ENCODE assay signal across 44 cellular contexts in the genomic region with DNA sequence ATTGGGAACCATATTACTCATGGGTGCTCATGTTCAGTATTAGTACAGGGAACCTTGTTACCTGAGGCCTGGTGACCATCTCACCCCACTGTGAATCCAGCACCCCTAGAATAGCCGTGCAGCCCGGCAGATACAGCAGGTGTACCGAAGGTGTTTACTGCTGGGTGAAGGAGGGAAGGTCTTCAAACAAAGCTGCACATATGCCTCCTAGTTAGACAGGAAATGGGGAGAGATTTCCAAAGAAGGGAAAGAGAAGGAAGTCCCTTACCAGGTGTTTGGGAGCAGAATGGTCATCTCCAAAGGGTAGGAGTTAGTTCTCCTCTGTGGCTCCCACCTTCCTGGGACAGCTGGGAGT. TPM values are rescaled to one million over a fixed set of nuclear protein-coding genes. Genes with fewer than 3 reads are reported as not detected.
"Had no signal": no experiment of that assay in that cellular context is flagged by ENCODE, and none has a peak within 500 bp of the region (broad histone marks: within the 10 kb centered on the region; RNA-seq: fewer than 3 reads in every experiment).

No MANE protein-coding gene starts in this region.

- H3K4me1 Mint-ChIP-seq: activated naive CD4-positive, alpha-beta T cell treated with anti-CD3 and anti-CD28 coated beads, Interleukin-2, amount 10 ng/mL, durations not matched to agents 7 days and 5 days; activated naive CD4-positive, alpha-beta T cell treated with anti-CD3 and anti-CD28 coated beads, Interleukin-2, amount 50 U/mL, for 24 hours; activated naive CD8-positive, alpha-beta T cell treated with anti-CD3 and anti-CD28 coated beads for 36 hours; activated naive CD8-positive, alpha-beta T cell treated with anti-CD3 and anti-CD28 coated beads, Interleukin-2, amount 10 ng/mL, durations not matched to agents 7 days and 5 days; activated naive CD8-positive, alpha-beta T cell treated with anti-CD3 and anti-CD28 coated beads, Interleukin-2, amount 50 U/mL, for 24 hours; activated T-helper 17 cell treated with anti-CD3 and anti-CD28 coated beads, Interleukin-2, amount 50 U/mL, for 72 hours; brain; central memory CD8-positive, alpha-beta T cell had no signal

- DNase-seq: activated effector memory CD4-positive, alpha-beta T cell treated with anti-CD3 and anti-CD28 coated beads, Interleukin-2, amount 50 U/mL, for 16 hours; activated effector memory CD4-positive, alpha-beta T cell treated with Interleukin-2 at 50 U/mL for 16 hours; activated gamma-delta T cell; activated gamma-delta T cell treated with Interleukin-2 at 50 U/mL for 16 hours; activated naive CD4-positive, alpha-beta T cell; activated naive CD4-positive, alpha-beta T cell treated with anti-CD3 and anti-CD28 coated beads for 36 hours; activated naive CD4-positive, alpha-beta T cell treated with anti-CD3 and anti-CD28 coated beads, Interleukin-2, amount 10 ng/mL, durations not matched to agents 7 days and 5 days; activated naive CD4-positive, alpha-beta T cell treated with anti-CD3 and anti-CD28 coated beads, Interleukin-2, amount 50 U/mL, for 16 hours; activated naive CD4-positive, alpha-beta T cell treated with Interleukin-2 at 50 U/mL for 16 hours; activated naive CD8-positive, alpha-beta T cell treated with anti-CD3 and anti-CD28 coated beads for 36 hours; activated naive CD8-positive, alpha-beta T cell treated with anti-CD3 and anti-CD28 coated beads, Interleukin-2, amount 10 ng/mL, durations not matched to agents 7 days and 5 days; activated naive CD8-positive, alpha-beta T cell treated with anti-CD3 and anti-CD28 coated beads, Interleukin-2, amount 50 U/mL, for 24 hours; activated T-cell treated with anti-CD3 and anti-CD28 coated beads for 4 hours; activated T-cell treated with anti-CD3 and anti-CD28 coated beads, Interleukin-2, amount 50 U/mL, for 1 hour; activated T-cell treated with anti-CD3 and anti-CD28 coated beads, Interleukin-2, amount 50 U/mL, for 24 hours; activated T-cell treated with anti-CD3 and anti-CD28 coated beads, Interleukin-2, amount 50 U/mL, for 4 hours; activated T-cell treated with anti-CD3 and anti-CD28 coated beads, Interleukin-2, amount 50 U/mL, for 48 hours; activated T-cell treated with anti-CD3 and anti-CD28 coated beads, Interleukin-2, amount 50 U/mL, for 72 hours; adrenal gland; amniotic stem cell; amygdala; anterior cingulate cortex; aorta; body of pancreas; brain microvascular endothelial cell; caudate nucleus; central memory CD4-positive, alpha-beta T cell; cerebellar nuclear complex had no signal

- H3K27ac Mint-ChIP-seq: activated naive CD4-positive, alpha-beta T cell treated with anti-CD3 and anti-CD28 coated beads for 36 hours; activated naive CD4-positive, alpha-beta T cell treated with anti-CD3 and anti-CD28 coated beads, Interleukin-2, amount 10 ng/mL, durations not matched to agents 7 days and 5 days; activated naive CD4-positive, alpha-beta T cell treated with anti-CD3 and anti-CD28 coated beads, Interleukin-2, amount 50 U/mL, for 24 hours; activated naive CD8-positive, alpha-beta T cell; activated naive CD8-positive, alpha-beta T cell treated with anti-CD3 and anti-CD28 coated beads for 36 hours; activated naive CD8-positive, alpha-beta T cell treated with anti-CD3 and anti-CD28 coated beads, Interleukin-2, amount 10 ng/mL, durations not matched to agents 7 days and 5 days; activated naive CD8-positive, alpha-beta T cell treated with anti-CD3 and anti-CD28 coated beads, Interleukin-2, amount 50 U/mL, for 24 hours; activated T-cell treated with anti-CD3 and anti-CD28 coated beads, Interleukin-2, amount 50 U/mL, for 24 hours; activated T-cell treated with anti-CD3 and anti-CD28 coated beads, Interleukin-2, amount 50 U/mL, for 72 hours; activated T-helper 1 cell treated with anti-CD3 and anti-CD28 coated beads, Interleukin-12 subunit alpha, Interleukin-12 subunit beta, Interleukin-2, Interleukin-4 antibody, amounts not matched to agents 30 ng/mL and 10 ng/mL and 1 ng/mL, durations not matched to agents 14 hours and 24 hours and 36 hours; activated T-helper 17 cell treated with anti-CD3 and anti-CD28 coated beads, Interleukin-2, amount 50 U/mL, for 72 hours; activated T-helper 2 cell treated with anti-CD3 and anti-CD28 coated beads, Interferon-gamma antibody, Interleukin-2, Interleukin-4, amounts not matched to agents 10 μg/mL and 5 μg/mL and 100 μg/mL, durations not matched to agents 14 hours and 24 hours and 36 hours; brain had no signal

- H3K27me3 Mint-ChIP-seq: activated naive CD4-positive, alpha-beta T cell treated with anti-CD3 and anti-CD28 coated beads, Interleukin-2, amount 10 ng/mL, durations not matched to agents 7 days and 5 days; activated naive CD8-positive, alpha-beta T cell; activated naive CD8-positive, alpha-beta T cell treated with anti-CD3 and anti-CD28 coated beads for 36 hours had no signal

- H3K27me3 ChIP-seq: adrenal gland, ascending aorta, body of pancreas, brain microvascular endothelial cell, breast epithelium, cardiac muscle cell had no signal

- H3K9me3 ChIP-seq: adrenal gland, ascending aorta, body of pancreas, breast epithelium had no signal

- H3K27ac ChIP-seq: adrenal gland, ascending aorta, body of pancreas, brain microvascular endothelial cell, breast epithelium, cardiac muscle cell had no signal

- H3K36me3 ChIP-seq: adrenal gland, ascending aorta, brain microvascular endothelial cell, breast epithelium, cardiac muscle cell had no signal

- H3K36me3 Mint-ChIP-seq: activated naive CD4-positive, alpha-beta T cell treated with anti-CD3 and anti-CD28 coated beads, Interleukin-2, amount 10 ng/mL, durations not matched to agents 7 days and 5 days; activated naive CD4-positive, alpha-beta T cell treated with anti-CD3 and anti-CD28 coated beads, Interleukin-2, amount 50 U/mL, for 24 hours; activated naive CD4-positive, alpha-beta T cell treated with anti-CD3 and anti-CD28 coated beads, Interleukin-2, amount 50 U/mL, for 72 hours; activated naive CD8-positive, alpha-beta T cell; activated naive CD8-positive, alpha-beta T cell treated with anti-CD3 and anti-CD28 coated beads for 36 hours; activated naive CD8-positive, alpha-beta T cell treated with anti-CD3 and anti-CD28 coated beads, Interleukin-2, amount 10 ng/mL, durations not matched to agents 7 days and 5 days; brain had no signal

- ATAC-seq: activated naive CD4-positive, alpha-beta T cell treated with anti-CD3 and anti-CD28 coated beads, Interleukin-2, amount 50 U/mL, for 72 hours; activated naive CD8-positive, alpha-beta T cell treated with anti-CD3 and anti-CD28 coated beads, Interleukin-2, amount 50 U/mL, for 24 hours; activated T-cell treated with anti-CD3 and anti-CD28 coated beads, Interleukin-2, amount 50 U/mL, for 4 hours; activated T-cell treated with anti-CD3 and anti-CD28 coated beads, Interleukin-2, amount 50 U/mL, for 72 hours; activated T-helper 17 cell treated with anti-CD3 and anti-CD28 coated beads, Interleukin-2, amount 50 U/mL, for 72 hours; body of pancreas had no signal

- H3K4me1 ChIP-seq: adrenal gland, ascending aorta, body of pancreas, breast epithelium had no signal

- H3K4me3 ChIP-seq: adrenal gland, ascending aorta, body of pancreas, breast epithelium, cardiac muscle cell had no signal

- H3K4me3 Mint-ChIP-seq: activated naive CD4-positive, alpha-beta T cell treated with anti-CD3 and anti-CD28 coated beads for 36 hours; activated naive CD4-positive, alpha-beta T cell treated with anti-CD3 and anti-CD28 coated beads, Interleukin-2, amount 10 ng/mL, durations not matched to agents 7 days and 5 days; activated naive CD4-positive, alpha-beta T cell treated with anti-CD3 and anti-CD28 coated beads, Interleukin-2, amount 50 U/mL, for 24 hours; activated naive CD8-positive, alpha-beta T cell; activated naive CD8-positive, alpha-beta T cell treated with anti-CD3 and anti-CD28 coated beads for 36 hours; activated naive CD8-positive, alpha-beta T cell treated with anti-CD3 and anti-CD28 coated beads, Interleukin-2, amount 10 ng/mL, durations not matched to agents 7 days and 5 days; activated naive CD8-positive, alpha-beta T cell treated with anti-CD3 and anti-CD28 coated beads, Interleukin-2, amount 50 U/mL, for 24 hours; activated T-cell treated with anti-CD3 and anti-CD28 coated beads, Interleukin-2, amount 50 U/mL, for 24 hours; activated T-cell treated with anti-CD3 and anti-CD28 coated beads, Interleukin-2, amount 50 U/mL, for 4 hours; activated T-cell treated with anti-CD3 and anti-CD28 coated beads, Interleukin-2, amount 50 U/mL, for 72 hours; activated T-helper 1 cell treated with anti-CD3 and anti-CD28 coated beads, Interleukin-12 subunit alpha, Interleukin-12 subunit beta, Interleukin-2, Interleukin-4 antibody, amounts not matched to agents 30 ng/mL and 10 ng/mL and 1 ng/mL, durations not matched to agents 14 hours and 24 hours and 36 hours; activated T-helper 17 cell treated with anti-CD3 and anti-CD28 coated beads, Interleukin-2, amount 50 U/mL, for 72 hours; brain; central memory CD8-positive, alpha-beta T cell had no signal

- H3K9me3 Mint-ChIP-seq: activated naive CD4-positive, alpha-beta T cell treated with anti-CD3 and anti-CD28 coated beads for 36 hours; activated naive CD4-positive, alpha-beta T cell treated with anti-CD3 and anti-CD28 coated beads, Interleukin-2, amount 10 ng/mL, durations not matched to agents 7 days and 5 days; activated naive CD4-positive, alpha-beta T cell treated with anti-CD3 and anti-CD28 coated beads, Interleukin-2, amount 50 U/mL, for 24 hours; activated naive CD4-positive, alpha-beta T cell treated with anti-CD3 and anti-CD28 coated beads, Interleukin-2, amount 50 U/mL, for 72 hours; activated naive CD8-positive, alpha-beta T cell treated with anti-CD3 and anti-CD28 coated beads for 36 hours; activated naive CD8-positive, alpha-beta T cell treated with anti-CD3 and anti-CD28 coated beads, Interleukin-2, amount 10 ng/mL, durations not matched to agents 7 days and 5 days; activated naive CD8-positive, alpha-beta T cell treated with anti-CD3 and anti-CD28 coated beads, Interleukin-2, amount 50 U/mL, for 24 hours; activated T-cell treated with anti-CD3 and anti-CD28 coated beads, Interleukin-2, amount 50 U/mL, for 24 hours; activated T-cell treated with anti-CD3 and anti-CD28 coated beads, Interleukin-2, amount 50 U/mL, for 4 hours; activated T-cell treated with anti-CD3 and anti-CD28 coated beads, Interleukin-2, amount 50 U/mL, for 72 hours; activated T-helper 1 cell treated with anti-CD3 and anti-CD28 coated beads, Interleukin-12 subunit alpha, Interleukin-12 subunit beta, Interleukin-2, Interleukin-4 antibody, amounts not matched to agents 30 ng/mL and 10 ng/mL and 1 ng/mL, durations not matched to agents 14 hours and 24 hours and 36 hours; activated T-helper 2 cell treated with anti-CD3 and anti-CD28 coated beads, Interferon-gamma antibody, Interleukin-2, Interleukin-4, amounts not matched to agents 10 μg/mL and 5 μg/mL and 100 μg/mL, durations not matched to agents 14 hours and 24 hours and 36 hours; brain; central memory CD8-positive, alpha-beta T cell had no signal

RNA-seq across cellular contexts. Expression of a gene that starts 2.4 kb away (rescaled TPM):
- total RNA-seq: activated naive CD4-positive, alpha-beta T cell treated with anti-CD3 and anti-CD28 coated beads for 36 hours; activated naive CD4-positive, alpha-beta T cell treated with anti-CD3 and anti-CD28 coated beads, Interleukin-2, amount 50 U/mL, for 72 hours; activated naive CD8-positive, alpha-beta T cell treated with anti-CD3 and anti-CD28 coated beads for 36 hours; activated naive CD8-positive, alpha-beta T cell treated with anti-CD3 and anti-CD28 coated beads, Interleukin-2, amount 10 ng/mL, durations not matched to agents 7 days and 5 days; activated T-cell treated with anti-CD3 and anti-CD28 coated beads, Interleukin-2, amount 50 U/mL, for 4 hours; activated T-cell treated with anti-CD3 and anti-CD28 coated beads, Interleukin-2, amount 50 U/mL, for 72 hours; activated T-helper 1 cell treated with anti-CD3 and anti-CD28 coated beads, Interleukin-12 subunit alpha, Interleukin-12 subunit beta, Interleukin-2, Interleukin-4 antibody, amounts not matched to agents 30 ng/mL and 10 ng/mL and 1 ng/mL, durations not matched to agents 14 hours and 24 hours and 36 hours; activated T-helper 17 cell treated with anti-CD3 and anti-CD28 coated beads, Interleukin-2, amount 50 U/mL, for 72 hours; activated T-helper 2 cell treated with anti-CD3 and anti-CD28 coated beads, Interferon-gamma antibody, Interleukin-2, Interleukin-4, amounts not matched to agents 10 μg/mL and 5 μg/mL and 100 μg/mL, durations not matched to agents 14 hours and 24 hours and 36 hours; ascending aorta; astrocyte; body of pancreas; breast epithelium; bronchial epithelial cell; cardiac septum; cerebellum had no signal
- polyA plus RNA-seq: adipose tissue, aorta, cardiac muscle cell had no signal
